In genomic region chr5:32233696-32234447, GRCh38 we compare ENCODE assay signal across 8 cellular contexts. TPM values are rescaled to one million over a fixed set of nuclear protein-coding genes. Genes with fewer than 3 reads are reported as not detected.
A peak's percentile ranks its signal among the peaks of the same experiment; 100 is the strongest.
DNase-seq lines count a peak whose midpoint lies in the region; ATAC-seq, FAIRE-seq and TF ChIP-seq lines count a peak whose summit lies in the region.

No MANE protein-coding gene starts in this region.

- H3K4me1 Mint-ChIP-seq in activated T-cell treated with anti-CD3 and anti-CD28 coated beads, Interleukin-2, amount 50 U/mL, for 24 hours (ENCODE audit: low read depth), result peaks cover 5% of the 10 kb centered on the region
- peaks cover 8% of the 10 kb centered on the region for H3K4me1 Mint-ChIP-seq in activated T-cell treated with anti-CD3 and anti-CD28 coated beads, Interleukin-2, amount 50 U/mL, for 4 hours (ENCODE audit: low read depth)

- no peaks in the 10 kb centered on the region for H3K9me3 Mint-ChIP-seq in activated T-cell treated with anti-CD3 and anti-CD28 coated beads, Interleukin-2, amount 50 U/mL, for 24 hours
- no peaks in the 10 kb centered on the region for H3K9me3 Mint-ChIP-seq in activated T-cell treated with anti-CD3 and anti-CD28 coated beads, Interleukin-2, amount 50 U/mL, for 4 hours

- H3K27ac ChIP-seq in left lung, result peak overlapping the region; percentile 37 to 62
- peak overlapping the region; percentile 52 to 74 (median 64) for H3K27ac ChIP-seq in upper lobe of left lung

- TF ChIP-seq POLR2A in upper lobe of left lung (IDR thresholded peaks at IDR 0.05) (peak in 1 of 4 donors; percentile 7), GM12891 (IDR thresholded peaks at IDR 0.05; ENCODE audit: low read depth, low read length) (no peak)

- H3K27ac Mint-ChIP-seq in activated T-cell treated with anti-CD3 and anti-CD28 coated beads, Interleukin-2, amount 50 U/mL, for 24 hours, result peak overlapping the region; percentile 66

- TF ChIP-seq EP300 in upper lobe of left lung (IDR thresholded peaks at IDR 0.05), result no peak

- intact Hi-C loops in left lung (cut with DNase I), result no loop called here

- no peak for TF ChIP-seq CTCF in left lung (IDR thresholded peaks at IDR 0.05)
- no peak for TF ChIP-seq CTCF in upper lobe of left lung (IDR thresholded peaks at IDR 0.05)

- no peak for DNase-seq in activated T-cell treated with anti-CD3 and anti-CD28 coated beads, Interleukin-2, amount 50 U/mL, for 24 hours
- DNase-seq in activated T-cell treated with anti-CD3 and anti-CD28 coated beads, Interleukin-2, amount 50 U/mL, for 1 hour, result no peak
- DNase-seq in brain pericyte (ENCODE audit: low read depth, low spot score) (peak; percentile 61), left lung (peak in 1 of 2 donors; percentile 50), upper lobe of left lung (peak in 1 of 2 donors; percentile 62), GM12891 (ENCODE audit: insufficient read length, low spot score) (no peak)
- DNase-seq in activated T-cell treated with anti-CD3 and anti-CD28 coated beads, Interleukin-2, amount 50 U/mL, for 4 hours, result no peak

- H3K27me3 Mint-ChIP-seq in activated T-cell treated with anti-CD3 and anti-CD28 coated beads, Interleukin-2, amount 50 U/mL, for 24 hours, result no peaks in the 10 kb centered on the region
- no peaks in the 10 kb centered on the region for H3K27me3 Mint-ChIP-seq in activated T-cell treated with anti-CD3 and anti-CD28 coated beads, Interleukin-2, amount 50 U/mL, for 4 hours (ENCODE audit: low read depth)

- peaks cover 83% of the 10 kb centered on the region for H3K36me3 Mint-ChIP-seq in activated T-cell treated with anti-CD3 and anti-CD28 coated beads, Interleukin-2, amount 50 U/mL, for 24 hours (ENCODE audit: low read depth)
- H3K36me3 Mint-ChIP-seq in activated T-cell treated with anti-CD3 and anti-CD28 coated beads, Interleukin-2, amount 50 U/mL, for 4 hours (ENCODE audit: insufficient read depth), result peaks cover 30% of the 10 kb centered on the region

- H3K4me1 ChIP-seq in left lung (peaks cover 20 to 44% of the 10 kb centered on the region in 2 donors), upper lobe of left lung (peaks cover 28 to 34% (median 29%) of the 10 kb centered on the region in 4 donors)

- no peak overlapping the region for H3K4me3 Mint-ChIP-seq in activated T-cell treated with anti-CD3 and anti-CD28 coated beads, Interleukin-2, amount 50 U/mL, for 24 hours
- H3K4me3 Mint-ChIP-seq in activated T-cell treated with anti-CD3 and anti-CD28 coated beads, Interleukin-2, amount 50 U/mL, for 4 hours, result no peak overlapping the region

- 63% methylated on average over 10 of the region's 10 CpGs for WGBS in upper lobe of left lung, 2 donors

- ATAC-seq in left lung (peak; percentile 74), upper lobe of left lung (ENCODE audit: low FRiP score in 2 of 2) (peak; percentile 19 to 72), HG03432 (IDR thresholded peaks at IDR 0.05; ENCODE audit: unreplicated experiment) (no peak)
- no peak for ATAC-seq in activated T-cell treated with anti-CD3 and anti-CD28 coated beads, Interleukin-2, amount 50 U/mL, for 4 hours

- no peak for FAIRE-seq in GM12891 (lab: Jason Lieb, UNC)

- no peaks in the 10 kb centered on the region for H3K9me3 ChIP-seq in left lung
- no peaks in the 10 kb centered on the region for H3K9me3 ChIP-seq in upper lobe of left lung

- peaks cover 0 to 48% of the 10 kb centered on the region in 2 donors for H3K36me3 ChIP-seq in left lung
- H3K36me3 ChIP-seq in upper lobe of left lung, result peaks cover 3 to 65% (median 24%) of the 10 kb centered on the region in 4 donors

- no peaks in the 10 kb centered on the region for H3K27me3 ChIP-seq in left lung
- no peaks in the 10 kb centered on the region for H3K27me3 ChIP-seq in upper lobe of left lung

- H3K4me3 ChIP-seq in left lung (no peak overlapping the region), upper lobe of left lung (no peak overlapping the region)

TF ChIP-seq in GM12891, 5 proteins besides CTCF, POLR2A, EP300 and RAD21:
- TF ChIP-seq POU2F2 (IDR thresholded peaks at IDR 0.05; ENCODE audit: low read depth, low read length), result no peak
- TF ChIP-seq SPI1 (IDR thresholded peaks at IDR 0.05; ENCODE audit: low read depth, low read length), result no peak
- TF ChIP-seq PAX5 (IDR thresholded peaks at IDR 0.05; ENCODE audit: insufficient read depth, low read length, severe bottlenecking), result no peak
- no peak for TF ChIP-seq TAF1 (IDR thresholded peaks at IDR 0.05; ENCODE audit: low read depth, low read length)
- no peak for TF ChIP-seq POLR2AphosphoS5 (IDR thresholded peaks at IDR 0.05; ENCODE audit: low read depth, low read length)

RNA-seq across cellular contexts. Expression of gene GOLPH3, which starts 59.8 kb away (rescaled TPM):
- total RNA-seq in left lung (10 to 100 TPM; 93.5 to 93.8 TPM), upper lobe of left lung (100 to 1,000 TPM in 5 of 6 donors, 10 to 100 TPM in 1; 90.1 to 127 (median 123) TPM)
- 24.8 TPM for polyA plus RNA-seq in GM12891 (2012; ENCODE audit: low read depth, missing spikeins)
- 100 to 1,000 TPM; 108 to 116 (median 113) TPM for total RNA-seq in activated T-cell treated with anti-CD3 and anti-CD28 coated beads, Interleukin-2, amount 50 U/mL, for 4 hours

Comparison
In these comparisons a context has a peak if more than half of its experiments do, and no peak if none do; other contexts are left out.
1. ATAC-seq: peak in left lung (single experiment) and upper lobe of left lung (2 of 2); none in HG03432 (single experiment) and activated T-cell treated with anti-CD3 and anti-CD28 coated beads, Interleukin-2, amount 50 U/mL, for 4 hours (0 of 2).